ENCODE assay signal across 6 cellular contexts in genomic region chrX:154462396-154462795, GRCh38.
"Had no signal": no experiment of that assay in that cellular context is flagged by ENCODE, and none has a peak within 500 bp of the region (broad histone marks: within the 10 kb centered on the region; RNA-seq: fewer than 3 reads in every experiment).

No MANE protein-coding gene starts in this region.

- ATAC-seq: GM23338, HCT116, HepG2 had no signal

- H3K27ac ChIP-seq: HL-60 had no signal

- H3K9me3 ChIP-seq: HAP-1 had no signal

- H3K4me3 ChIP-seq: GM23338, HAP-1 had no signal

- H3K4me2 ChIP-seq: GM23338 had no signal

- DNase-seq: HFFc6 had no signal

- H2AFZ ChIP-seq: GM23338 had no signal
